Comparison of ENCODE assay signal across 22 cellular contexts in the genomic region with DNA sequence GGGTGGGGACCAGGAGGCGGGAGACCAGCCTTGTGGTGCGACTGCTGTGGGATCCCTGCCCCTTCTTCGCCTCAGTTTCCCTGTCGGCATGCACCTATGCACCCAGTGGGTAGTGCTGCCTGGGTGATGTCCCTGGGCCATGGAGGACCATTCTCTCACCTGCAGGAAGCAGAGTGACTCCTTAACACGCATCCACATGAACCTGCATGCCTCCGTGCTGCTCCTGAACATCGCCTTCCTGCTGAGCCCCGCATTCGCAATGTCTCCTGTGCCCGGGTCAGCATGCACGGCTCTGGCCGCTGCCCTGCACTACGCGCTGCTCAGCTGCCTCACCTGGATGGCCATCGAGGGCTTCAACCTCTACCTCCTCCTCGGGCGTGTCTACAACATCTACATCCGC. TPM values are rescaled to one million over a fixed set of nuclear protein-coding genes. Genes with fewer than 3 reads are reported as not detected.
"Had no signal": no experiment of that assay in that cellular context is flagged by ENCODE, and none has a peak within 500 bp of the region (broad histone marks: within the 10 kb centered on the region; RNA-seq: fewer than 3 reads in every experiment).

No MANE protein-coding gene starts in this region.

- FAIRE-seq: endometrium, frontal cortex had no signal

- H3K36me3 ChIP-seq: heart left ventricle, prostate gland, tibial nerve had no signal

- DNase-seq: activated CD4-positive, alpha-beta memory T cell treated with anti-CD3 and anti-CD28 coated beads, Interleukin-2, amount 10 ng/mL, durations not matched to agents 7 days and 5 days; activated CD4-positive, alpha-beta T cell treated with anti-CD3 and anti-CD28 coated beads for 48 hours; activated CD4-positive, CD25-positive, alpha-beta regulatory T cell; heart left ventricle; nephron progenitor cell; right cardiac atrium; SK-N-SH; stimulated activated CD4-positive, alpha-beta T cell treated with anti-CD3 and anti-CD28 coated beads, Interleukin-2, amount 100 ng/mL, for 24 hours; stimulated activated naive CD8-positive, alpha-beta T cell treated with anti-CD3 and anti-CD28 coated beads, Interleukin-15, Interleukin-2, amounts not matched to agents 100 U/mL and 50 U/mL, for 24 hours; substantia nigra; T-cell; T-helper 9 cell had no signal

- H3K4me1 ChIP-seq: heart left ventricle, prostate gland, tibial nerve had no signal

- H3K27ac ChIP-seq: coronary artery, heart left ventricle, prostate gland, tibial nerve had no signal

- H3K4me3 Mint-ChIP-seq: activated CD4-positive, alpha-beta memory T cell treated with anti-CD3 and anti-CD28 coated beads, Interleukin-2, amount 10 ng/mL, durations not matched to agents 7 days and 5 days; activated naive CD8-positive, alpha-beta T cell; activated T-helper 1 cell treated with anti-CD3 and anti-CD28 coated beads, Interleukin-12 subunit alpha, Interleukin-12 subunit beta, Interleukin-2, Interleukin-4 antibody, amounts not matched to agents 30 ng/mL and 10 ng/mL and 1 ng/mL, durations not matched to agents 14 hours and 24 hours and 36 hours; brain; nephron progenitor cell; T-cell had no signal

- H3K4me1 Mint-ChIP-seq: brain had no signal

- H3K4me2 ChIP-seq: SK-N-SH had no signal

- H3K27ac Mint-ChIP-seq: activated CD4-positive, alpha-beta memory T cell treated with anti-CD3 and anti-CD28 coated beads, Interleukin-2, amount 10 ng/mL, durations not matched to agents 7 days and 5 days; activated naive CD8-positive, alpha-beta T cell; activated T-helper 1 cell treated with anti-CD3 and anti-CD28 coated beads, Interleukin-12 subunit alpha, Interleukin-12 subunit beta, Interleukin-2, Interleukin-4 antibody, amounts not matched to agents 30 ng/mL and 10 ng/mL and 1 ng/mL, durations not matched to agents 14 hours and 24 hours and 36 hours; brain; nephron progenitor cell; T-cell had no signal

- ATAC-seq: heart left ventricle; right cardiac atrium; stimulated activated naive CD8-positive, alpha-beta T cell treated with anti-CD3 and anti-CD28 coated beads, Interleukin-15, Interleukin-2, amounts not matched to agents 100 U/mL and 50 U/mL, for 24 hours; T-cell had no signal

- H3K9me3 ChIP-seq: heart left ventricle, prostate gland, SK-N-SH, tibial nerve had no signal

- H3K36me3 Mint-ChIP-seq: brain had no signal

- H3K4me3 ChIP-seq: coronary artery, heart left ventricle, prostate gland, tibial nerve had no signal

- H3K27me3 Mint-ChIP-seq: activated CD4-positive, alpha-beta memory T cell treated with anti-CD3 and anti-CD28 coated beads, Interleukin-2, amount 10 ng/mL, durations not matched to agents 7 days and 5 days; activated naive CD8-positive, alpha-beta T cell; T-cell had no signal

- H3K9ac ChIP-seq: SK-N-SH had no signal

RNA-seq across cellular contexts. Expression of gene ADGRG5, which starts 25.2 kb away (rescaled TPM):
- total RNA-seq: osteoblast, skeletal muscle tissue had no signal
